In the genomic region with DNA sequence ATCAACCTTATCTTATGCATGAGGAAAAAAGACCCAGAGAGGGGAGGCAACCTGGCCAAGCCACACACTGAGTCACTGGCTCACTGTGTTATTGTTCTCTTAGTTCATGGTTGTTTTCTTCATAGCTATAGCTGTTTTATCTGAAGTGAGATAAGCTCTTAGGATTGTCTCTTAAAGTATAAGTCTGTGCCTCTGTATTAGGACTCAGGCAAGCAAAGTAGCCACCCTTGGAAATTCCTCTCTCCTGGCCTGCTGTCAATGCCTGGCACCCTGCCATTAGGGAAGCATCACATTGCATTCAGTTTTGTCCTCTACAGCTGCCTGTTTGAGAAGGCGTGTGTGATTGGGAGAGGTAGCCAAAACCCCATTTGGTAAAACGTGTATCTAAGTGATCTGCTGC, we compare ENCODE assay signal across 21 cellular contexts.
DNase-seq lines count a peak whose midpoint lies in the region; ATAC-seq and TF ChIP-seq lines count a peak whose summit lies in the region.
"Had no signal": no experiment of that assay in that cellular context is flagged by ENCODE, and none has a peak within 500 bp of the region (broad histone marks: within the 10 kb centered on the region; RNA-seq: fewer than 3 reads in every experiment).

No MANE protein-coding gene starts in this region.

- H3K27ac ChIP-seq in gastrocnemius medialis, result no peak overlapping the region
- H3K27ac ChIP-seq: 22Rv1, thyroid gland had no signal

- DNase-seq in DMS 273 (lab: John Stamatoyannopoulos, UW; ENCODE audit: unreplicated experiment) (peak; percentile 27), DMS 273 treated with DMSO at 0.1 percent for 48 hours (lab: John Stamatoyannopoulos, UW) (no peak), NCI-H1694 (lab: John Stamatoyannopoulos, UW) (peak; percentile 36), SHP77 (lab: John Stamatoyannopoulos, UW) (peak; percentile 64), left ventricle myocardium superior (peak; percentile 57), gastrocnemius medialis (no peak)
- DNase-seq: activated CD4-positive, alpha-beta memory T cell treated with anti-CD3 and anti-CD28 coated beads, Interleukin-2, amount 10 ng/mL, durations not matched to agents 7 days and 5 days; activated naive CD4-positive, alpha-beta T cell treated with anti-CD3 and anti-CD28 coated beads, Interleukin-2, amount 10 ng/mL, durations not matched to agents 7 days and 5 days; activated T-cell treated with anti-CD3 and anti-CD28 coated beads, Interleukin-2, amount 50 U/mL, for 1 hour; aorta; BE2C; cortex of kidney; NCI-H1436; stimulated activated CD4-positive, alpha-beta T cell treated with anti-CD3 and anti-CD28 coated beads, Interleukin-15, amount 100 ng/mL, for 24 hours; T-helper 1 cell; thyroid gland had no signal

- intact Hi-C loops in left ventricle myocardium superior (cut with micrococcal nuclease), result no loop called here
- intact Hi-C loops in gastrocnemius medialis (cut with DNase I; ENCODE audit: low total_unique reads), result no loop called here

- H3K27me3 ChIP-seq in gastrocnemius medialis, result no peaks in the 10 kb centered on the region
- H3K27me3 ChIP-seq: BE2C, thyroid gland had no signal

- no peaks in the 10 kb centered on the region for H3K36me3 ChIP-seq in gastrocnemius medialis
- H3K36me3 ChIP-seq: BE2C, thyroid gland had no signal

- no peak for TF ChIP-seq CTCF in gastrocnemius medialis (IDR thresholded peaks at IDR 0.05 in 4 of 5, conservative IDR thresholded peaks at IDR 0.05 in 1 of 5)

- in situ Hi-C loops in gastrocnemius medialis (cut with MboI; ENCODE audit: low sequenced_read_pairs in 4 of 4), result no loop called here

- ATAC-seq in left ventricle myocardium superior (peak; percentile 35), gastrocnemius medialis (no peak), HG03196 (IDR thresholded peaks at IDR 0.05; ENCODE audit: unreplicated experiment) (no peak), HG02884 (IDR thresholded peaks at IDR 0.05; ENCODE audit: unreplicated experiment) (no peak)
- ATAC-seq: left lobe of liver; stimulated activated memory B cell treated with anti-CD40 and anti-IgM and Interleukin-4, amounts not matched to agents 10 μg/mL and 1 μg/mL and 100 μg/mL, for 72 hours had no signal

- no peaks in the 10 kb centered on the region for H3K9me3 ChIP-seq in gastrocnemius medialis
- H3K9me3 ChIP-seq: BE2C, thyroid gland had no signal

- no peak for TF ChIP-seq POLR2A in gastrocnemius medialis (IDR thresholded peaks at IDR 0.05)

- no peak overlapping the region for H3K4me3 ChIP-seq in gastrocnemius medialis
- H3K4me3 ChIP-seq: thyroid gland had no signal

- no peaks in the 10 kb centered on the region for H3K4me1 ChIP-seq in gastrocnemius medialis
- H3K4me1 ChIP-seq: BE2C, thyroid gland had no signal

Comparison
In these comparisons a context has a peak if more than half of its experiments do, and no peak if none do; other contexts are left out.
1. DNase-seq: peak in DMS 273 (single experiment), NCI-H1694 (single experiment), SHP77 (2 of 2) and left ventricle myocardium superior (single experiment); none in DMS 273 treated with DMSO at 0.1 percent for 48 hours (single experiment) and gastrocnemius medialis (0 of 2).